Comparison of ENCODE assay signal across 1 cellular context in the genomic region with DNA sequence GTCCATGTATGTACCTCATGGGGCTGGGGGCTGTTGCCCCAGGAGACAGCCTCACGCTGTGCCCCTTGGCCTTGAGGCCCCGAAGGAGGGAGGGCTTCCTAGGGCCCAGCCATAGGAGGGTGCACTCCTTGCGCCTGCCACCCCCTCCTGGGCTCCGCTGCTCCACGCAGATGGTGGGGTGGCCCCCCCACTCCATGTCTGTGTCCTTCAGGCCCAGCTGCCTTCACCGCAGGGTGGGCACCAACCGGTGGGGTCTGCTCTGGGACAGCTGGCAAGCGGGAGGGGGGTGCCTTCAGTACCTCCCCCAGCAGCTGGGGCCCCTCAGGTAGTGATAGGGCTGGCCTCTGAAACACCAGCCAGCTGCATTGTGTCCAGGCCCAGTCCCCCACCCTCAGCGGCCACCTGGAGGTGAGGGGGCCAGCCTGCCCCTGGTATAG.
A peak's percentile ranks its signal among the peaks of the same experiment; 100 is the strongest.
TF ChIP-seq lines count a peak whose summit lies in the region.

No MANE protein-coding gene starts in this region.

TF ChIP-seq in HepG2, 621 proteins besides CTCF, POLR2A, EP300 and RAD21 (continued from another document):
- TF ChIP-seq MAZ (IDR thresholded peaks at IDR 0.05; ENCODE audit: borderline replicate concordance, low read depth, low read length) = no peak
- TF ChIP-seq MAZ (CRISPR knock-in tag; IDR thresholded peaks at IDR 0.05; ENCODE audit: low read depth) = no peak
- TF ChIP-seq ZNF160 (CRISPR knock-in tag; IDR thresholded peaks at IDR 0.05) = no peak
- no peak for TF ChIP-seq HHEX (CRISPR knock-in tag; IDR thresholded peaks at IDR 0.05)
- no peak for TF ChIP-seq AKAP8 (CRISPR knock-in tag; IDR thresholded peaks at IDR 0.05)
- no peak for TF ChIP-seq KDM5A (IDR thresholded peaks at IDR 0.05; ENCODE audit: borderline replicate concordance, low read length)
- no peak for TF ChIP-seq FOXM1 (CRISPR knock-in tag; IDR thresholded peaks at IDR 0.05)
- no peak for TF ChIP-seq ZBTB38 (CRISPR knock-in tag; IDR thresholded peaks at IDR 0.05)
- TF ChIP-seq ARHGAP35 (CRISPR knock-in tag; IDR thresholded peaks at IDR 0.05; ENCODE audit: borderline replicate concordance) = no peak
- TF ChIP-seq NRL (CRISPR knock-in tag; IDR thresholded peaks at IDR 0.05; ENCODE audit: borderline replicate concordance) = 0 out of 2 replicates have a peak, but pooled peaks have one; percentile 14
- no peak for TF ChIP-seq NFKBIZ (CRISPR knock-in tag; IDR thresholded peaks at IDR 0.05)
- TF ChIP-seq NFIB (CRISPR knock-in tag; IDR thresholded peaks at IDR 0.05; ENCODE audit: borderline replicate concordance) = no peak
- no peak for TF ChIP-seq PAF1 (CRISPR knock-in tag; IDR thresholded peaks at IDR 0.05)
- TF ChIP-seq HMG20A (CRISPR knock-in tag; IDR thresholded peaks at IDR 0.05; ENCODE audit: borderline replicate concordance) = no peak
- TF ChIP-seq ZNF614 (CRISPR knock-in tag; IDR thresholded peaks at IDR 0.05; ENCODE audit: borderline replicate concordance) = no peak
- no peak for TF ChIP-seq ZNF138 (CRISPR knock-in tag; IDR thresholded peaks at IDR 0.05; ENCODE audit: low read depth)
- peak; percentile 9; the same call in 1 of the 2 replicates for TF ChIP-seq ZNF891 (CRISPR knock-in tag; IDR thresholded peaks at IDR 0.05)
- TF ChIP-seq RXRB (CRISPR knock-in tag; IDR thresholded peaks at IDR 0.05; ENCODE audit: borderline replicate concordance) = no peak
- no peak for TF ChIP-seq ZNF577 (CRISPR knock-in tag; IDR thresholded peaks at IDR 0.05; ENCODE audit: borderline replicate concordance, low read depth)
- TF ChIP-seq, protein P1, sequence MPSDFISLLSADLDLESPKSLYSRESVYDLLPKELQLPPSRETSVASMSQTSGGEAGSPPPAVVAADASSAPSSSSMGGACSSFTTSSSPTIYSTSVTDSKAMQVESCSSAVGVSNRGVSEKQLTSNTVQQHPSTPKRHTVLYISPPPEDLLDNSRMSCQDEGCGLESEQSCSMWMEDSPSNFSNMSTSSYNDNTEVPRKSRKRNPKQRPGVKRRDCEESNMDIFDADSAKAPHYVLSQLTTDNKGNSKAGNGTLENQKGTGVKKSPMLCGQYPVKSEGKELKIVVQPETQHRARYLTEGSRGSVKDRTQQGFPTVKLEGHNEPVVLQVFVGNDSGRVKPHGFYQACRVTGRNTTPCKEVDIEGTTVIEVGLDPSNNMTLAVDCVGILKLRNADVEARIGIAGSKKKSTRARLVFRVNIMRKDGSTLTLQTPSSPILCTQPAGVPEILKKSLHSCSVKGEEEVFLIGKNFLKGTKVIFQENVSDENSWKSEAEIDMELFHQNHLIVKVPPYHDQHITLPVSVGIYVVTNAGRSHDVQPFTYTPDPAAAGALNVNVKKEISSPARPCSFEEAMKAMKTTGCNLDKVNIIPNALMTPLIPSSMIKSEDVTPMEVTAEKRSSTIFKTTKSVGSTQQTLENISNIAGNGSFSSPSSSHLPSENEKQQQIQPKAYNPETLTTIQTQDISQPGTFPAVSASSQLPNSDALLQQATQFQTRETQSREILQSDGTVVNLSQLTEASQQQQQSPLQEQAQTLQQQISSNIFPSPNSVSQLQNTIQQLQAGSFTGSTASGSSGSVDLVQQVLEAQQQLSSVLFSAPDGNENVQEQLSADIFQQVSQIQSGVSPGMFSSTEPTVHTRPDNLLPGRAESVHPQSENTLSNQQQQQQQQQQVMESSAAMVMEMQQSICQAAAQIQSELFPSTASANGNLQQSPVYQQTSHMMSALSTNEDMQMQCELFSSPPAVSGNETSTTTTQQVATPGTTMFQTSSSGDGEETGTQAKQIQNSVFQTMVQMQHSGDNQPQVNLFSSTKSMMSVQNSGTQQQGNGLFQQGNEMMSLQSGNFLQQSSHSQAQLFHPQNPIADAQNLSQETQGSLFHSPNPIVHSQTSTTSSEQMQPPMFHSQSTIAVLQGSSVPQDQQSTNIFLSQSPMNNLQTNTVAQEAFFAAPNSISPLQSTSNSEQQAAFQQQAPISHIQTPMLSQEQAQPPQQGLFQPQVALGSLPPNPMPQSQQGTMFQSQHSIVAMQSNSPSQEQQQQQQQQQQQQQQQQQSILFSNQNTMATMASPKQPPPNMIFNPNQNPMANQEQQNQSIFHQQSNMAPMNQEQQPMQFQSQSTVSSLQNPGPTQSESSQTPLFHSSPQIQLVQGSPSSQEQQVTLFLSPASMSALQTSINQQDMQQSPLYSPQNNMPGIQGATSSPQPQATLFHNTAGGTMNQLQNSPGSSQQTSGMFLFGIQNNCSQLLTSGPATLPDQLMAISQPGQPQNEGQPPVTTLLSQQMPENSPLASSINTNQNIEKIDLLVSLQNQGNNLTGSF (CRISPR knock-in tag; IDR thresholded peaks at IDR 0.05) = no peak
- TF ChIP-seq, protein P2, sequence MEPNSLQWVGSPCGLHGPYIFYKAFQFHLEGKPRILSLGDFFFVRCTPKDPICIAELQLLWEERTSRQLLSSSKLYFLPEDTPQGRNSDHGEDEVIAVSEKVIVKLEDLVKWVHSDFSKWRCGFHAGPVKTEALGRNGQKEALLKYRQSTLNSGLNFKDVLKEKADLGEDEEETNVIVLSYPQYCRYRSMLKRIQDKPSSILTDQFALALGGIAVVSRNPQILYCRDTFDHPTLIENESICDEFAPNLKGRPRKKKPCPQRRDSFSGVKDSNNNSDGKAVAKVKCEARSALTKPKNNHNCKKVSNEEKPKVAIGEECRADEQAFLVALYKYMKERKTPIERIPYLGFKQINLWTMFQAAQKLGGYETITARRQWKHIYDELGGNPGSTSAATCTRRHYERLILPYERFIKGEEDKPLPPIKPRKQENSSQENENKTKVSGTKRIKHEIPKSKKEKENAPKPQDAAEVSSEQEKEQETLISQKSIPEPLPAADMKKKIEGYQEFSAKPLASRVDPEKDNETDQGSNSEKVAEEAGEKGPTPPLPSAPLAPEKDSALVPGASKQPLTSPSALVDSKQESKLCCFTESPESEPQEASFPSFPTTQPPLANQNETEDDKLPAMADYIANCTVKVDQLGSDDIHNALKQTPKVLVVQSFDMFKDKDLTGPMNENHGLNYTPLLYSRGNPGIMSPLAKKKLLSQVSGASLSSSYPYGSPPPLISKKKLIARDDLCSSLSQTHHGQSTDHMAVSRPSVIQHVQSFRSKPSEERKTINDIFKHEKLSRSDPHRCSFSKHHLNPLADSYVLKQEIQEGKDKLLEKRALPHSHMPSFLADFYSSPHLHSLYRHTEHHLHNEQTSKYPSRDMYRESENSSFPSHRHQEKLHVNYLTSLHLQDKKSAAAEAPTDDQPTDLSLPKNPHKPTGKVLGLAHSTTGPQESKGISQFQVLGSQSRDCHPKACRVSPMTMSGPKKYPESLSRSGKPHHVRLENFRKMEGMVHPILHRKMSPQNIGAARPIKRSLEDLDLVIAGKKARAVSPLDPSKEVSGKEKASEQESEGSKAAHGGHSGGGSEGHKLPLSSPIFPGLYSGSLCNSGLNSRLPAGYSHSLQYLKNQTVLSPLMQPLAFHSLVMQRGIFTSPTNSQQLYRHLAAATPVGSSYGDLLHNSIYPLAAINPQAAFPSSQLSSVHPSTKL (CRISPR knock-in tag; IDR thresholded peaks at IDR 0.05) = no peak
- TF ChIP-seq, protein P3, sequence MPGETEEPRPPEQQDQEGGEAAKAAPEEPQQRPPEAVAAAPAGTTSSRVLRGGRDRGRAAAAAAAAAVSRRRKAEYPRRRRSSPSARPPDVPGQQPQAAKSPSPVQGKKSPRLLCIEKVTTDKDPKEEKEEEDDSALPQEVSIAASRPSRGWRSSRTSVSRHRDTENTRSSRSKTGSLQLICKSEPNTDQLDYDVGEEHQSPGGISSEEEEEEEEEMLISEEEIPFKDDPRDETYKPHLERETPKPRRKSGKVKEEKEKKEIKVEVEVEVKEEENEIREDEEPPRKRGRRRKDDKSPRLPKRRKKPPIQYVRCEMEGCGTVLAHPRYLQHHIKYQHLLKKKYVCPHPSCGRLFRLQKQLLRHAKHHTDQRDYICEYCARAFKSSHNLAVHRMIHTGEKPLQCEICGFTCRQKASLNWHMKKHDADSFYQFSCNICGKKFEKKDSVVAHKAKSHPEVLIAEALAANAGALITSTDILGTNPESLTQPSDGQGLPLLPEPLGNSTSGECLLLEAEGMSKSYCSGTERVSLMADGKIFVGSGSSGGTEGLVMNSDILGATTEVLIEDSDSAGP (CRISPR knock-in tag; IDR thresholded peaks at IDR 0.05; ENCODE audit: borderline replicate concordance) = 0 out of 2 replicates have a peak, but pooled peaks have one; percentile 62
- TF ChIP-seq NCOA5 (CRISPR knock-in tag; IDR thresholded peaks at IDR 0.05) = no peak
- TF ChIP-seq, protein P4, sequence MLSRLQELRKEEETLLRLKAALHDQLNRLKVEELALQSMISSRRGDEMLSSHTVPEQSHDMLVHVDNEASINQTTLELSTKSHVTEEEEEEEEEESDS (CRISPR knock-in tag; IDR thresholded peaks at IDR 0.05; ENCODE audit: borderline replicate concordance) = no peak
- no peak; the same call in 1 of the 2 replicates for TF ChIP-seq ZNF567 (CRISPR knock-in tag; IDR thresholded peaks at IDR 0.05; ENCODE audit: borderline replicate concordance)
- no peak for TF ChIP-seq ZNF598 (CRISPR knock-in tag; IDR thresholded peaks at IDR 0.05; ENCODE audit: borderline replicate concordance)
